Comparison of ENCODE assay signal across 22 cellular contexts in the genomic region with DNA sequence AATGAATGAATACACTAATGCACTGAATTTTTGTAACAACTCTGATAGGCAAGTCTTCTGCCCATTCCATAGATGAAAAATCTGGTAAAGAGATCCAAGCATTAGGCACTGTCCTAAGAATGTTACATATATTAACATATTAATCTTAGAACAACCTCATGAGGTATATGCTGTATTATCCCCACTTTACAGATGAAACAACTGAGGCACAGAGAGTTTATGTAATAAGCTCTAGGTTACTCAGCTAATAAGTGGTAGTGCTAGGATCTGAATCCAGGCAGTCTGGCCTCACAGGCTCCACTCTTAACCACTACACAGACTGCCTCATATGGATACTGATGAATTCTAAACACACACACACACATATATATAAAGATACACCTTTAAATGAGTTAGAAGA.
"Had no signal": no experiment of that assay in that cellular context is flagged by ENCODE, and none has a peak within 500 bp of the region (broad histone marks: within the 10 kb centered on the region; RNA-seq: fewer than 3 reads in every experiment).

No MANE protein-coding gene starts in this region.

- H3K9me3 ChIP-seq: colonic mucosa, left lung, ovary, psoas muscle, SJSA1, stomach, upper lobe of left lung had no signal

- H3K36me3 Mint-ChIP-seq: brain had no signal

- H3K27ac ChIP-seq: colonic mucosa, epithelial cell of prostate, foreskin keratinocyte, left lung, ovary, SJSA1, stomach, upper lobe of left lung had no signal

- DNase-seq: activated CD4-positive, alpha-beta T cell treated with anti-CD3 and anti-CD28 coated beads, Interleukin-2, amount 10 ng/mL, durations not matched to agents 7 days and 5 days; activated CD4-positive, CD25-positive, alpha-beta regulatory T cell; activated CD8-positive, alpha-beta memory T cell treated with anti-CD3 and anti-CD28 coated beads, Interleukin-2, amount 50 U/mL, for 4 hours; activated CD8-positive, alpha-beta T cell treated with anti-CD3 and anti-CD28 coated beads, Interleukin-2, amount 10 ng/mL, durations not matched to agents 7 days and 5 days; activated gamma-delta T cell treated with Interleukin-2 at 50 U/mL for 16 hours; anterior cingulate cortex; colonic mucosa; endodermal cell; kidney; left lung; ovary; psoas muscle; right cardiac atrium; stimulated activated CD4-positive, alpha-beta T cell treated with anti-CD3 and anti-CD28 coated beads, Interleukin-2, amount 100 ng/mL, for 24 hours; stomach; SW 1271; upper lobe of left lung had no signal

- H3K27me3 Mint-ChIP-seq: activated CD4-positive, alpha-beta T cell treated with anti-CD3 and anti-CD28 coated beads, Interleukin-2, amount 10 ng/mL, durations not matched to agents 7 days and 5 days had no signal

- ATAC-seq: activated CD8-positive, alpha-beta T cell treated with anti-CD3 and anti-CD28 coated beads, Interleukin-2, amount 10 ng/mL, durations not matched to agents 7 days and 5 days; left lung; psoas muscle; right cardiac atrium had no signal

- H3K4me3 Mint-ChIP-seq: activated CD4-positive, alpha-beta T cell treated with anti-CD3 and anti-CD28 coated beads, Interleukin-2, amount 10 ng/mL, durations not matched to agents 7 days and 5 days; activated CD8-positive, alpha-beta T cell treated with anti-CD3 and anti-CD28 coated beads, Interleukin-2, amount 10 ng/mL, durations not matched to agents 7 days and 5 days; endodermal cell; T-helper 2 cell treated with Interferon-gamma antibody and Interleukin-4, amounts not matched to agents 5 μg/mL and 100 μg/mL, for 36 hours had no signal

- H3K4me1 ChIP-seq: colonic mucosa had no signal

- H3K27me3 ChIP-seq: colonic mucosa, foreskin keratinocyte, left lung, ovary, SJSA1, stomach, upper lobe of left lung had no signal

- H3K4me3 ChIP-seq: colonic mucosa, left lung, ovary, psoas muscle, SJSA1, stomach, upper lobe of left lung had no signal

- H3K36me3 ChIP-seq: colonic mucosa, ovary had no signal

- H3K9me3 Mint-ChIP-seq: brain; endodermal cell; T-helper 2 cell treated with Interferon-gamma antibody and Interleukin-4, amounts not matched to agents 5 μg/mL and 100 μg/mL, for 36 hours had no signal
